Comparison of ENCODE assay signal across 12 cellular contexts in genomic region chr12:49658276-49658675, GRCh38. TPM values are rescaled to one million over a fixed set of nuclear protein-coding genes. Genes with fewer than 3 reads are reported as not detected.
"Had no signal": no experiment of that assay in that cellular context is flagged by ENCODE, and none has a peak within 500 bp of the region (broad histone marks: within the 10 kb centered on the region; RNA-seq: fewer than 3 reads in every experiment).

No MANE protein-coding gene starts in this region.

- H3K4me3 ChIP-seq: lung, ovary had no signal

- ATAC-seq: activated CD4-positive, CD25-positive, alpha-beta regulatory T cell treated with anti-CD3 and anti-CD28 coated beads, Interleukin-2, amount 50 U/mL, for 24 hours; activated T-helper 17 cell treated with anti-CD3 and anti-CD28 coated beads, Interleukin-2, amount 50 U/mL, for 72 hours; esophagus mucosa; SK-N-SH treated with all-trans-retinoic acid at 6 μM for 48 hours; stimulated activated naive CD8-positive, alpha-beta T cell treated with anti-CD3 and anti-CD28 coated beads, Interleukin-15, amount 100 ng/mL, for 72 hours had no signal

- H3K27me3 ChIP-seq: ovary had no signal

- H3K27ac Mint-ChIP-seq: activated CD4-positive, alpha-beta memory T cell treated with anti-CD3 and anti-CD28 coated beads, Interleukin-2, amount 10 ng/mL, durations not matched to agents 7 days and 5 days; activated T-helper 17 cell treated with anti-CD3 and anti-CD28 coated beads, Interleukin-2, amount 50 U/mL, for 72 hours had no signal

- H3K4me3 Mint-ChIP-seq: activated CD4-positive, alpha-beta memory T cell treated with anti-CD3 and anti-CD28 coated beads, Interleukin-2, amount 10 ng/mL, durations not matched to agents 7 days and 5 days; activated T-helper 17 cell treated with anti-CD3 and anti-CD28 coated beads, Interleukin-2, amount 50 U/mL, for 72 hours; stimulated activated naive CD8-positive, alpha-beta T cell treated with anti-CD3 and anti-CD28 coated beads, Interleukin-15, amount 100 ng/mL, for 72 hours; T-helper 1 cell treated with Interleukin-12 subunit alpha and Interleukin-12 subunit beta and Interleukin-4 antibody, amounts not matched to agents 30 μg/mL and 1 μg/mL, for 36 hours had no signal

- DNase-seq: activated CD4-positive, alpha-beta memory T cell treated with anti-CD3 and anti-CD28 coated beads, Interleukin-2, amount 10 ng/mL, durations not matched to agents 7 days and 5 days; SHP77; stimulated activated CD4-positive, alpha-beta T cell treated with anti-CD3 and anti-CD28 coated beads, Interleukin-4, amount 100 ng/mL, for 1 hour; stimulated activated CD8-positive, alpha-beta memory T cell treated with anti-CD3 and anti-CD28 coated beads, Interleukin-4, amount 100 ng/mL, for 48 hours; stimulated activated naive CD8-positive, alpha-beta T cell treated with anti-CD3 and anti-CD28 coated beads, Interleukin-15, amount 100 ng/mL, for 72 hours had no signal

- H3K27ac ChIP-seq: ovary had no signal

- H3K27me3 Mint-ChIP-seq: activated CD4-positive, alpha-beta memory T cell treated with anti-CD3 and anti-CD28 coated beads, Interleukin-2, amount 10 ng/mL, durations not matched to agents 7 days and 5 days; activated T-helper 17 cell treated with anti-CD3 and anti-CD28 coated beads, Interleukin-2, amount 50 U/mL, for 72 hours; stimulated activated naive CD8-positive, alpha-beta T cell treated with anti-CD3 and anti-CD28 coated beads, Interleukin-15, amount 100 ng/mL, for 72 hours had no signal

- H3K36me3 ChIP-seq: ovary had no signal

- H3K9me3 Mint-ChIP-seq: activated CD4-positive, alpha-beta memory T cell treated with anti-CD3 and anti-CD28 coated beads, Interleukin-2, amount 10 ng/mL, durations not matched to agents 7 days and 5 days; activated T-helper 17 cell treated with anti-CD3 and anti-CD28 coated beads, Interleukin-2, amount 50 U/mL, for 72 hours; stimulated activated naive CD8-positive, alpha-beta T cell treated with anti-CD3 and anti-CD28 coated beads, Interleukin-15, amount 100 ng/mL, for 72 hours; T-helper 1 cell treated with Interleukin-12 subunit alpha and Interleukin-12 subunit beta and Interleukin-4 antibody, amounts not matched to agents 30 μg/mL and 1 μg/mL, for 36 hours had no signal

- H3K9me3 ChIP-seq: ovary had no signal

RNA-seq across cellular contexts. Expression of gene FAM186B, which starts 52.8 kb away (rescaled TPM):
- total RNA-seq: activated CD4-positive, alpha-beta memory T cell treated with anti-CD3 and anti-CD28 coated beads, Interleukin-2, amount 10 ng/mL, durations not matched to agents 7 days and 5 days had no signal
